ENCODE assay signal across 21 cellular contexts in genomic region chr6:151097207-151097606, GRCh38.
DNase-seq lines count a peak whose midpoint lies in the region; ATAC-seq, FAIRE-seq and TF ChIP-seq lines count a peak whose summit lies in the region.
"Had no signal": no experiment of that assay in that cellular context is flagged by ENCODE, and none has a peak within 500 bp of the region (broad histone marks: within the 10 kb centered on the region; RNA-seq: fewer than 3 reads in every experiment).

No MANE protein-coding gene starts in this region.

- TF ChIP-seq CTCF in natural killer cell (IDR thresholded peaks at IDR 0.05) = no peak
- no peak for TF ChIP-seq CTCF in astrocyte (IDR thresholded peaks at IDR 0.05; ENCODE audit: insufficient read depth, low read depth, low read length)
- TF ChIP-seq CTCF in GM13977 (IDR thresholded peaks at IDR 0.05; ENCODE audit: extremely low read depth, insufficient read depth, missing control alignments) = no peak
- no peak for TF ChIP-seq CTCF in brain microvascular endothelial cell (IDR thresholded peaks at IDR 0.05; ENCODE audit: low read depth, low read length, missing control alignments)

- no peak overlapping the region for H3K4me3 Mint-ChIP-seq in activated CD8-positive, alpha-beta memory T cell treated with anti-CD3 and anti-CD28 coated beads, Interleukin-2, amount 10 ng/mL, durations not matched to agents 7 days and 5 days
- peak overlapping the region; percentile 0 for H3K4me3 Mint-ChIP-seq in natural killer cell treated with Interleukin-12 subunit alpha and Interleukin-12 subunit beta and Interleukin-15 and Interleukin-18, amount 100 ng/mL, for 72 hours
- H3K4me3 Mint-ChIP-seq in natural killer cell (no peak overlapping the region), astrocyte (ENCODE audit: unreplicated experiment) (no peak overlapping the region)
- H3K4me3 Mint-ChIP-seq: B cell; CD8-positive, alpha-beta memory T cell; HFFc6; IgD-negative memory B cell had no signal

- no peak overlapping the region for H2AFZ ChIP-seq in astrocyte (ENCODE audit: low read depth, low read length)
- H2AFZ ChIP-seq: GM23248 had no signal

- intact Hi-C loops in natural killer cell (cut with micrococcal nuclease) = no loop called here

- H3K9me3 ChIP-seq in astrocyte (ENCODE audit: insufficient read depth, low read depth, low read length) = no peaks in the 10 kb centered on the region
- H3K9me3 ChIP-seq: HAP-1 had no signal

- no peaks in the 10 kb centered on the region for H4K20me1 ChIP-seq in astrocyte (ENCODE audit: insufficient read depth, low read length)

- H3K27me3 Mint-ChIP-seq in activated CD8-positive, alpha-beta memory T cell treated with anti-CD3 and anti-CD28 coated beads, Interleukin-2, amount 10 ng/mL, durations not matched to agents 7 days and 5 days = no peaks in the 10 kb centered on the region
- no peaks in the 10 kb centered on the region for H3K27me3 Mint-ChIP-seq in natural killer cell treated with Interleukin-12 subunit alpha and Interleukin-12 subunit beta and Interleukin-15 and Interleukin-18, amount 100 ng/mL, for 72 hours
- H3K27me3 Mint-ChIP-seq in natural killer cell (ENCODE audit: low read depth in 2 of 2) = no peaks in the 10 kb centered on the region
- H3K27me3 Mint-ChIP-seq in astrocyte (ENCODE audit: low read depth, unreplicated experiment) = no peaks in the 10 kb centered on the region
- H3K27me3 Mint-ChIP-seq: B cell, IgD-negative memory B cell had no signal

- peaks cover 22% of the 10 kb centered on the region for H3K4me1 Mint-ChIP-seq in activated CD8-positive, alpha-beta memory T cell treated with anti-CD3 and anti-CD28 coated beads, Interleukin-2, amount 10 ng/mL, durations not matched to agents 7 days and 5 days
- no peaks in the 10 kb centered on the region for H3K4me1 Mint-ChIP-seq in natural killer cell treated with Interleukin-12 subunit alpha and Interleukin-12 subunit beta and Interleukin-15 and Interleukin-18, amount 100 ng/mL, for 72 hours (ENCODE audit: low read depth in 2 of 2)
- no peaks in the 10 kb centered on the region for H3K4me1 Mint-ChIP-seq in natural killer cell
- peaks cover 9% of the 10 kb centered on the region for H3K4me1 Mint-ChIP-seq in astrocyte (ENCODE audit: low read depth, unreplicated experiment)
- H3K4me1 Mint-ChIP-seq: B cell; CD8-positive, alpha-beta memory T cell; IgD-negative memory B cell had no signal

- no peak for ATAC-seq in activated CD8-positive, alpha-beta memory T cell treated with anti-CD3 and anti-CD28 coated beads, Interleukin-2, amount 10 ng/mL, durations not matched to agents 7 days and 5 days
- no peak for ATAC-seq in natural killer cell treated with Interleukin-12 subunit alpha and Interleukin-12 subunit beta and Interleukin-15 and Interleukin-18, amount 100 ng/mL, for 72 hours
- ATAC-seq in natural killer cell = no peak
- ATAC-seq: GM12878 had no signal

- no peaks in the 10 kb centered on the region for H3K4me1 ChIP-seq in astrocyte (ENCODE audit: insufficient read depth, low read length)
- H3K4me1 ChIP-seq: HAP-1 had no signal

- H3K27me3 ChIP-seq in astrocyte (ENCODE audit: insufficient read depth, low read length) = no peaks in the 10 kb centered on the region
- no peaks in the 10 kb centered on the region for H3K27me3 ChIP-seq in brain microvascular endothelial cell (replicated peaks)
- H3K27me3 ChIP-seq: BLaER1 treated with 17β-estradiol and CSF1 and Interleukin-3, amounts not matched to agents 10 nM and 100 nM had no signal

- H3K79me2 ChIP-seq in astrocyte (ENCODE audit: insufficient read depth, low read length) = no peaks in the 10 kb centered on the region

- H3K27ac ChIP-seq in astrocyte (ENCODE audit: low read depth, low read length) = no peak overlapping the region
- H3K27ac ChIP-seq in brain microvascular endothelial cell = no peak overlapping the region
- H3K27ac ChIP-seq: BLaER1 treated with 17β-estradiol and CSF1 and Interleukin-3, amounts not matched to agents 10 nM and 100 nM; GM23248 had no signal

- no peaks in the 10 kb centered on the region for H3K9me3 Mint-ChIP-seq in activated CD8-positive, alpha-beta memory T cell treated with anti-CD3 and anti-CD28 coated beads, Interleukin-2, amount 10 ng/mL, durations not matched to agents 7 days and 5 days (ENCODE audit: low read depth)
- no peaks in the 10 kb centered on the region for H3K9me3 Mint-ChIP-seq in natural killer cell treated with Interleukin-12 subunit alpha and Interleukin-12 subunit beta and Interleukin-15 and Interleukin-18, amount 100 ng/mL, for 72 hours
- H3K9me3 Mint-ChIP-seq in natural killer cell (no peaks in the 10 kb centered on the region), astrocyte (ENCODE audit: unreplicated experiment) (no peaks in the 10 kb centered on the region)
- H3K9me3 Mint-ChIP-seq: CD8-positive, alpha-beta memory T cell; HFFc6 had no signal

- no peak overlapping the region for H3K9ac ChIP-seq in astrocyte (ENCODE audit: low read length)
- H3K9ac ChIP-seq: BLaER1 treated with 17β-estradiol and CSF1 and Interleukin-3, amounts not matched to agents 10 nM and 100 nM; GM23248 had no signal

- CTCF ChIA-PET in activated CD8-positive, alpha-beta memory T cell treated with anti-CD3 and anti-CD28 coated beads, Interleukin-2, amount 10 ng/mL, durations not matched to agents 7 days and 5 days (lab: Charles Lee) = interaction anchor here (0.8 to 1.3 kb wide), 4 partner anchors 83 to 227 kb away, joined by 3 to 6 read pairs (median 3); no protein-coding TSS in a partner anchor

- FAIRE-seq in astrocyte (lab: Jason Lieb, UNC) = no peak
- FAIRE-seq: GM12878, HTR-8/SVneo had no signal

- peaks cover 57% of the 10 kb centered on the region for H3K36me3 Mint-ChIP-seq in activated CD8-positive, alpha-beta memory T cell treated with anti-CD3 and anti-CD28 coated beads, Interleukin-2, amount 10 ng/mL, durations not matched to agents 7 days and 5 days
- H3K36me3 Mint-ChIP-seq in natural killer cell treated with Interleukin-12 subunit alpha and Interleukin-12 subunit beta and Interleukin-15 and Interleukin-18, amount 100 ng/mL, for 72 hours = peaks cover 5% of the 10 kb centered on the region
- H3K36me3 Mint-ChIP-seq in natural killer cell (no peaks in the 10 kb centered on the region), astrocyte (ENCODE audit: low read depth, unreplicated experiment) (peaks cover 42% of the 10 kb centered on the region)

- no peak for DNase-seq in activated CD8-positive, alpha-beta memory T cell treated with anti-CD3 and anti-CD28 coated beads, Interleukin-2, amount 10 ng/mL, durations not matched to agents 7 days and 5 days
- no peak for DNase-seq in activated CD8-positive, alpha-beta memory T cell treated with anti-CD3 and anti-CD28 coated beads for 24 hours
- DNase-seq in natural killer cell treated with Interleukin-12 subunit alpha and Interleukin-12 subunit beta and Interleukin-15 and Interleukin-18, amount 100 ng/mL, for 72 hours (ENCODE audit: low spot score) = no peak
- DNase-seq in natural killer cell (no peak), astrocyte (ENCODE audit: low read depth) (no peak), GM13977 (ENCODE audit: low spot score) (no peak), brain microvascular endothelial cell (no peak)
- DNase-seq: CD8-positive, alpha-beta memory T cell; COR-L47; DMS 273 treated with DMSO at 0.1 percent for 48 hours; DMS53; DND-41; EL; HFFc6 had no signal

- H3K4me3 ChIP-seq in astrocyte (ENCODE audit: insufficient read depth, low read depth, low read length) (no peak overlapping the region), brain microvascular endothelial cell (ENCODE audit: low read depth, low read length) (no peak overlapping the region)
- H3K4me3 ChIP-seq: BLaER1 treated with 17β-estradiol and CSF1 and Interleukin-3, amounts not matched to agents 10 nM and 100 nM; GM12878; GM23248; HAP-1 had no signal

- in situ Hi-C loops in GM13977 (cut with MboI; ENCODE audit: low pct_unique_long_range_greater_than_20kb, low sequenced_read_pairs, unreplicated experiment) = no loop called here
- in situ Hi-C loops in brain microvascular endothelial cell (cut with HindIII; ENCODE audit: low pct_ligation_motif_present, low sequenced_read_pairs) = no loop called here

- H3K36me3 ChIP-seq in astrocyte (ENCODE audit: insufficient read depth, low read length) (peaks cover 7% of the 10 kb centered on the region), brain microvascular endothelial cell (replicated peaks) (peaks cover 7% of the 10 kb centered on the region)

- H3K4me2 ChIP-seq in astrocyte (ENCODE audit: low read length) = no peak overlapping the region
- H3K4me2 ChIP-seq: BLaER1 treated with 17β-estradiol and CSF1 and Interleukin-3, amounts not matched to agents 10 nM and 100 nM had no signal

- H3K27ac Mint-ChIP-seq in activated CD8-positive, alpha-beta memory T cell treated with anti-CD3 and anti-CD28 coated beads, Interleukin-2, amount 10 ng/mL, durations not matched to agents 7 days and 5 days = peak overlapping the region; percentile 7
- no peak overlapping the region for H3K27ac Mint-ChIP-seq in natural killer cell treated with Interleukin-12 subunit alpha and Interleukin-12 subunit beta and Interleukin-15 and Interleukin-18, amount 100 ng/mL, for 72 hours
- H3K27ac Mint-ChIP-seq in natural killer cell (no peak overlapping the region), astrocyte (ENCODE audit: unreplicated experiment) (peak overlapping the region; percentile 27)
- H3K27ac Mint-ChIP-seq: B cell; CD8-positive, alpha-beta memory T cell; HFFc6; IgD-negative memory B cell had no signal

Comparison
In these comparisons a context has a peak if more than half of its experiments do, and no peak if none do; other contexts are left out.
1. H3K27ac Mint-ChIP-seq: peak in activated CD8-positive, alpha-beta memory T cell treated with anti-CD3 and anti-CD28 coated beads, Interleukin-2, amount 10 ng/mL, durations not matched to agents 7 days and 5 days (single experiment) and astrocyte (single experiment); none in natural killer cell treated with Interleukin-12 subunit alpha and Interleukin-12 subunit beta and Interleukin-15 and Interleukin-18, amount 100 ng/mL, for 72 hours (0 of 2) and natural killer cell (0 of 2).